ENCODE assay signal across 25 cellular contexts in the genomic region with DNA sequence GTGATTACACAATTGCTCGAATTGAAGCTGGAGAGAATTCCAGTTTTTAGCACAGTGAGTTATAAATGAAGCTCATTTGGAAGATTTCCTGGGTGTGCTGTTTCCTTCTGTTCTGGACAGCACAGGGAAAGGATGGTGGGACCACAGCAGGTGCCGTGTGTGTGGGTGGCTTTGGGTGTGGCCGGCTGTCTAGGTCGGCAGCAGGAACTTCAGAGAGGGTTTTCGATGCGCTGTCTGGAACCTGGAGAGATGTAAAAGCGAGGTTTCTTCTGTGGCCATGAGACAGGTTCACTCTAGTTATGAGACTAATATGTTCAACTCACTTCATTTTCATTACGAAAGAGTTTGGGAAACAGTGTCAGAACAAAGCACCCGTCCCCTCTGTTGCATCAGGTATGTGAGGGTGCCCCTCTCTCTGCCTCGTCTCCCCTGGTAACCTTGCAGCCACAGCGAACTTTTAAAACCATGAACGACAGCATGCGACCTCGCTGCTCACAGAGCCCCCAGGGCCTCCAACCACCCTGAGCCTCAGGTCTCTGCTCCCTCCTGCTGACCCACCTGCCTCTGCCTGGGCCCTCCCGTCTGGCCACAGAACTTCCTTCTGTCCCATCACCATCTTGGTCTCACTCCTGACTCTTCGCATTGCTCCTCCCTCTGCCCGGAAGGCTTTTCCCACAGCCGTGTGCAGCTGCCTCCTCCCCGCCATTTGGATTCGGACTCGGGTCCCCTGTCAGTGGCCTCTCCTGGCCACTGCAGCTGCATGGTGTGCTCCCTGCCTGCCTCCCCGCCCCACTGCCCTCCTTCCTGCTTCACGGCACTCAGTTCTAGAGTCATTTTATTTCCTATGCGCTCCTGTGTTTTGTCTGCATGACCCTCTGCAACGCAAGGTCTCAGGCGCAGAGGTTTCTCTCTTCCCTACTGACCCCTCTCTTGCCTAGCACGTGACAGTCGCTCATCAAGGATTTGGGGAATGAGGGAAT.
DNase-seq lines count a peak whose midpoint lies in the region; ATAC-seq and TF ChIP-seq lines count a peak whose summit lies in the region.
"Had no signal": no experiment of that assay in that cellular context is flagged by ENCODE, and none has a peak within 500 bp of the region (broad histone marks: within the 10 kb centered on the region; RNA-seq: fewer than 3 reads in every experiment).

No MANE protein-coding gene starts in this region.

- H3K27me3 Mint-ChIP-seq in type B pancreatic cell: peaks cover 26% of the 10 kb centered on the region
- peaks cover 10 to 16% (median 11%) of the 10 kb centered on the region in 3 donors for H3K27me3 Mint-ChIP-seq in CD14-positive monocyte (ENCODE audit: low read depth in 3 of 3)

- H3K9me3 Mint-ChIP-seq in type B pancreatic cell: no peaks in the 10 kb centered on the region
- no peaks in the 10 kb centered on the region for H3K9me3 Mint-ChIP-seq in activated naive CD4-positive, alpha-beta T cell treated with anti-CD3 and anti-CD28 coated beads, Interleukin-2, amount 50 U/mL, for 72 hours
- H3K9me3 Mint-ChIP-seq in CD14-positive monocyte: peaks cover 0 to 4% (median 0%) of the 10 kb centered on the region in 7 donors
- H3K9me3 Mint-ChIP-seq: activated naive CD8-positive, alpha-beta T cell treated with anti-CD3 and anti-CD28 coated beads, Interleukin-2, amount 10 ng/mL, durations not matched to agents 7 days and 5 days; naive thymus-derived CD8-positive, alpha-beta T cell; T-helper 1 cell treated with Interleukin-12 subunit alpha and Interleukin-12 subunit beta and Interleukin-4 antibody, amounts not matched to agents 30 μg/mL and 1 μg/mL, for 36 hours had no signal

- TF ChIP-seq CTCF in right atrium auricular region (IDR thresholded peaks at IDR 0.05) (no peak), heart right ventricle (IDR thresholded peaks at IDR 0.05) (no peak), type B pancreatic cell (conservative IDR thresholded peaks at IDR 0.05) (no peak), CD14-positive monocyte (IDR thresholded peaks at IDR 0.05) (no peak)

- H3K4me3 Mint-ChIP-seq in type B pancreatic cell: no peak overlapping the region
- no peak overlapping the region for H3K4me3 Mint-ChIP-seq in CD14-positive monocyte
- H3K4me3 Mint-ChIP-seq: activated naive CD8-positive, alpha-beta T cell treated with anti-CD3 and anti-CD28 coated beads, Interleukin-2, amount 10 ng/mL, durations not matched to agents 7 days and 5 days; naive thymus-derived CD8-positive, alpha-beta T cell; T-helper 1 cell treated with Interleukin-12 subunit alpha and Interleukin-12 subunit beta and Interleukin-4 antibody, amounts not matched to agents 30 μg/mL and 1 μg/mL, for 36 hours had no signal

- H3K4me1 ChIP-seq in right atrium auricular region (no peaks in the 10 kb centered on the region), heart right ventricle (no peaks in the 10 kb centered on the region)
- H3K4me1 ChIP-seq: left ventricle myocardium inferior, spleen, uterus had no signal

- no peak overlapping the region for H3K4me3 ChIP-seq in right atrium auricular region
- no peak overlapping the region for H3K4me3 ChIP-seq in heart right ventricle
- H3K4me3 ChIP-seq: left ventricle myocardium inferior, spleen, uterus had no signal

- no peak overlapping the region for H3K27ac ChIP-seq in right atrium auricular region
- no peak overlapping the region for H3K27ac ChIP-seq in heart right ventricle
- H3K27ac ChIP-seq: C4-2B, left ventricle myocardium inferior, spleen, uterus had no signal

- ATAC-seq in heart right ventricle (no peak), left lobe of liver (no peak)
- ATAC-seq in activated naive CD4-positive, alpha-beta T cell treated with anti-CD3 and anti-CD28 coated beads, Interleukin-2, amount 50 U/mL, for 72 hours: no peak
- ATAC-seq: naive thymus-derived CD8-positive, alpha-beta T cell had no signal

- intact Hi-C loops in heart right ventricle (cut with DNase I) (no loop called here), CD14-positive monocyte (cut with micrococcal nuclease) (no loop called here)

- H3K27me3 ChIP-seq in right atrium auricular region: no peaks in the 10 kb centered on the region
- peaks cover 0 to 55% (median 8%) of the 10 kb centered on the region in 7 donors for H3K27me3 ChIP-seq in heart right ventricle
- H3K27me3 ChIP-seq: uterus had no signal

- no peaks in the 10 kb centered on the region for H3K36me3 Mint-ChIP-seq in type B pancreatic cell
- no peaks in the 10 kb centered on the region for H3K36me3 Mint-ChIP-seq in activated naive CD4-positive, alpha-beta T cell treated with anti-CD3 and anti-CD28 coated beads, Interleukin-2, amount 50 U/mL, for 72 hours
- H3K36me3 Mint-ChIP-seq in CD14-positive monocyte: peaks cover 0 to 8% of the 10 kb centered on the region in 2 donors
- H3K36me3 Mint-ChIP-seq: activated naive CD8-positive, alpha-beta T cell treated with anti-CD3 and anti-CD28 coated beads, Interleukin-2, amount 10 ng/mL, durations not matched to agents 7 days and 5 days; naive thymus-derived CD8-positive, alpha-beta T cell had no signal

- H3K4me1 Mint-ChIP-seq in type B pancreatic cell (ENCODE audit: unreplicated experiment): peaks cover 17% of the 10 kb centered on the region
- H3K4me1 Mint-ChIP-seq in CD14-positive monocyte: peaks cover 22% of the 10 kb centered on the region
- H3K4me1 Mint-ChIP-seq: activated naive CD8-positive, alpha-beta T cell treated with anti-CD3 and anti-CD28 coated beads, Interleukin-2, amount 10 ng/mL, durations not matched to agents 7 days and 5 days had no signal

- no peaks in the 10 kb centered on the region for H3K9me3 ChIP-seq in right atrium auricular region
- peaks cover 0 to 3% (median 0%) of the 10 kb centered on the region in 11 donors for H3K9me3 ChIP-seq in heart right ventricle
- H3K9me3 ChIP-seq: spleen, uterus had no signal

- H3K27ac Mint-ChIP-seq in type B pancreatic cell (no peak overlapping the region), CD14-positive monocyte (no peak overlapping the region)
- no peak overlapping the region for H3K27ac Mint-ChIP-seq in activated naive CD4-positive, alpha-beta T cell treated with anti-CD3 and anti-CD28 coated beads, Interleukin-2, amount 50 U/mL, for 72 hours
- H3K27ac Mint-ChIP-seq: activated naive CD8-positive, alpha-beta T cell treated with anti-CD3 and anti-CD28 coated beads, Interleukin-2, amount 10 ng/mL, durations not matched to agents 7 days and 5 days; naive thymus-derived CD8-positive, alpha-beta T cell; T-helper 1 cell treated with Interleukin-12 subunit alpha and Interleukin-12 subunit beta and Interleukin-4 antibody, amounts not matched to agents 30 μg/mL and 1 μg/mL, for 36 hours had no signal

- DNase-seq in right atrium auricular region (ENCODE audit: low spot score) (peak; percentile 42), heart right ventricle (no peak), left lobe of liver (ENCODE audit: low spot score) (peak; percentile 22), type B pancreatic cell (ENCODE audit: extremely low spot score, unreplicated experiment) (peak; percentile 42), CD14-positive monocyte (ENCODE audit: low spot score) (no peak)
- peak; percentile 45 for DNase-seq in activated CD8-positive, alpha-beta memory T cell treated with anti-CD3 and anti-CD28 coated beads, Interleukin-2, amount 50 U/mL, for 48 hours
- no peak for DNase-seq in stimulated activated naive CD4-positive, alpha-beta T cell treated with Interleukin-2 at 50 U/mL for 16 hours (lab: John Stamatoyannopoulos, UW)
- no peak for DNase-seq in activated naive CD4-positive, alpha-beta T cell treated with anti-CD3 and anti-CD28 coated beads, Interleukin-2, amount 50 U/mL, for 72 hours (ENCODE audit: low spot score in 2 of 2)
- DNase-seq: activated CD4-positive, CD25-positive, alpha-beta regulatory T cell treated with anti-CD3 and anti-CD28 coated beads, Interleukin-2, amount 50 U/mL, for 72 hours; activated effector memory CD4-positive, alpha-beta T cell treated with Interleukin-2 at 50 U/mL for 16 hours; activated naive CD8-positive, alpha-beta T cell treated with anti-CD3 and anti-CD28 coated beads, Interleukin-2, amount 10 ng/mL, durations not matched to agents 7 days and 5 days; effector CD4-positive, alpha-beta T cell; HCEC 1CT; left ventricle myocardium inferior; NCI-H1092 treated with DMSO at 0.1 percent for 48 hours; NCI-H1930; NCI-H2227 treated with DMSO at 0.1 percent for 48 hours; NCI-H774; retina; RPMI8226; spleen; uterus had no signal

- H3K36me3 ChIP-seq in right atrium auricular region: no peaks in the 10 kb centered on the region
- H3K36me3 ChIP-seq in heart right ventricle: no peaks in the 10 kb centered on the region
- H3K36me3 ChIP-seq: left ventricle myocardium inferior, spleen, uterus had no signal

- WGBS in heart right ventricle, 2 donors: 78% methylated on average over 28 of the region's 28 CpGs

Comparison
In these comparisons a context has a peak if more than half of its experiments do, and no peak if none do; other contexts are left out.
1. DNase-seq: peak in right atrium auricular region (single experiment), activated CD8-positive, alpha-beta memory T cell treated with anti-CD3 and anti-CD28 coated beads, Interleukin-2, amount 50 U/mL, for 48 hours (single experiment), left lobe of liver (single experiment) and type B pancreatic cell (single experiment); none in heart right ventricle (0 of 2), stimulated activated naive CD4-positive, alpha-beta T cell treated with Interleukin-2 at 50 U/mL for 16 hours (single experiment), activated naive CD4-positive, alpha-beta T cell treated with anti-CD3 and anti-CD28 coated beads, Interleukin-2, amount 50 U/mL, for 72 hours (0 of 2) and CD14-positive monocyte (single experiment).